In genomic region chr22:42613869-42614268, GRCh38 we compare ENCODE assay signal across 8 cellular contexts. TPM values are rescaled to one million over a fixed set of nuclear protein-coding genes. Genes with fewer than 3 reads are reported as not detected.
DNase-seq lines count a peak whose midpoint lies in the region; ATAC-seq, FAIRE-seq and TF ChIP-seq lines count a peak whose summit lies in the region.

No MANE protein-coding gene starts in this region.

- no peak for ATAC-seq in HepG2

- TF ChIP-seq POLR2A in HepG2 (IDR thresholded peaks at IDR 0.05; ENCODE audit: insufficient read depth in 1 of 2, low read depth in 2 of 2, low read length in 2 of 2) (no peak), testis (IDR thresholded peaks at IDR 0.05) (no peak)

- peaks cover 15% of the 10 kb centered on the region for H4K20me1 ChIP-seq in DOHH2 (ENCODE audit: control insufficient read depth, insufficient read depth, low read depth, low read length)
- H4K20me1 ChIP-seq in astrocyte (ENCODE audit: insufficient read depth, low read length) = peaks cover 50% of the 10 kb centered on the region
- H4K20me1 ChIP-seq in HepG2 (ENCODE audit: insufficient read depth, low read length) = peaks cover 21% of the 10 kb centered on the region

- H3K36me3 ChIP-seq in DOHH2 (ENCODE audit: control insufficient read depth, low read length) (peaks cover 47% of the 10 kb centered on the region), KOPT-K1 (ENCODE audit: insufficient read depth, low read length) (peaks cover 44% of the 10 kb centered on the region), astrocyte (ENCODE audit: insufficient read depth, low read length) (peaks cover 2% of the 10 kb centered on the region), HepG2 (replicated peaks in 1 of 2; ENCODE audit: control insufficient read depth in 1 of 2, insufficient read depth in 2 of 2, low read length in 2 of 2) (peaks cover 9 to 10% of the 10 kb centered on the region in 2 experiments; a peak in 3 of 5 replicates), testis (ENCODE audit: low read depth, missing control alignments) (no peaks in the 10 kb centered on the region)

- POLR2A ChIA-PET in HepG2 (lab: Yijun Ruan, JAX) = interaction anchor here (1.1 to 3.3 kb wide), 9 partner anchors 10 to 381 kb away, joined by 3 to 54 read pairs (median 6); partner anchors contain the start of gene CYB5R3

- peaks cover 33% of the 10 kb centered on the region for H3K4me1 Mint-ChIP-seq in astrocyte (ENCODE audit: low read depth, unreplicated experiment)

- H2AFZ ChIP-seq in astrocyte (ENCODE audit: low read depth, low read length) (no peak overlapping the region), HepG2 (ENCODE audit: low read length) (no peak overlapping the region)

- H3K79me2 ChIP-seq in DOHH2 (ENCODE audit: control insufficient read depth, low read length) = peaks cover 55% of the 10 kb centered on the region
- H3K79me2 ChIP-seq in astrocyte (ENCODE audit: insufficient read depth, low read length) = peaks cover 52% of the 10 kb centered on the region
- H3K79me2 ChIP-seq in HepG2 (ENCODE audit: insufficient read depth, low read length) = peaks cover 54% of the 10 kb centered on the region

- TSS peak; percentile 47 for BruUV-seq in HepG2 (replicated peaks; lab: Mats Ljungman, UMichigan)

- H3K9ac ChIP-seq in astrocyte (ENCODE audit: low read length) (peak overlapping the region; percentile 96), HepG2 (ENCODE audit: insufficient read depth, low read depth, low read length) (peak overlapping the region; percentile 94)

- FAIRE-seq in astrocyte (lab: Jason Lieb, UNC) (no peak), HepG2 (lab: Jason Lieb, UNC) (no peak)

- TF ChIP-seq RAD21 in HepG2 (CRISPR knock-in tag; IDR thresholded peaks at IDR 0.05) = no peak

- H3K27ac ChIP-seq in DOHH2 (ENCODE audit: low read depth, low read length) = peak overlapping the region; percentile 71
- H3K27ac ChIP-seq in KOPT-K1 (ENCODE audit: low read depth, low read length, poor library complexity, severe bottlenecking) = peak overlapping the region; percentile 96
- H3K27ac ChIP-seq in astrocyte (ENCODE audit: low read depth, low read length) = peak overlapping the region; percentile 99
- peak overlapping the region; percentile 93 for H3K27ac ChIP-seq in HepG2 (ENCODE audit: extremely low read length, insufficient read depth, low read length)
- H3K27ac ChIP-seq in testis = peak overlapping the region; percentile 92 to 95

- CTCF ChIA-PET in HepG2 (lab: Yijun Ruan, JAX; ENCODE audit: low intra/inter-chr PET ratio, low total read pairs) = interaction anchor here (0.9 kb wide), 1 partner anchor 81 kb away, joined by 4 read pairs; no protein-coding TSS in a partner anchor

- H3K36me3 Mint-ChIP-seq in astrocyte (ENCODE audit: low read depth, unreplicated experiment) = peaks cover 8% of the 10 kb centered on the region

- peak overlapping the region; percentile 96 for H3K4me3 Mint-ChIP-seq in astrocyte (ENCODE audit: unreplicated experiment)

- no peaks in the 10 kb centered on the region for H3K27me3 Mint-ChIP-seq in astrocyte (ENCODE audit: low read depth, unreplicated experiment)

- no peaks in the 10 kb centered on the region for H3K9me3 Mint-ChIP-seq in astrocyte (ENCODE audit: unreplicated experiment)

- H3K9me3 ChIP-seq in DOHH2 (ENCODE audit: control insufficient read depth, insufficient read depth, low read length) (no peaks in the 10 kb centered on the region), KOPT-K1 (ENCODE audit: insufficient read depth, low read length, poor library complexity, severe bottlenecking) (no peaks in the 10 kb centered on the region), astrocyte (ENCODE audit: insufficient read depth, low read depth, low read length) (no peaks in the 10 kb centered on the region), HepG2 (ENCODE audit: low read length) (no peaks in the 10 kb centered on the region), testis (no peaks in the 10 kb centered on the region)

- H3F3A ChIP-seq in DOHH2 (ENCODE audit: control insufficient read depth, insufficient read depth) = peaks cover 8% of the 10 kb centered on the region

- in situ Hi-C loops in HepG2 (cut with HindIII; ENCODE audit: extremely low pct_ligation_motif_present, low pct_unique_long_range_greater_than_20kb) = no loop called here

- intact Hi-C loops in HepG2 (cut with micrococcal nuclease; ENCODE audit: unreplicated experiment) (loop anchor here (5.0 to 10.0 kb wide), 2 partner anchors 62 to 99 kb away; partner anchors contain the start of genes RRP7A and SERHL2), testis (cut with DNase I; ENCODE audit: low total_unique reads) (no loop called here)

- no peaks in the 10 kb centered on the region for H3K27me3 ChIP-seq in DOHH2 (ENCODE audit: control insufficient read depth, low read length)
- no peaks in the 10 kb centered on the region for H3K27me3 ChIP-seq in astrocyte (ENCODE audit: insufficient read depth, low read length)
- H3K27me3 ChIP-seq in HepG2 (ENCODE audit: control insufficient read depth in 1 of 2, insufficient read depth in 2 of 2, low read length in 2 of 2) = no peaks in the 10 kb centered on the region; a peak in 1 of 5 replicates
- H3K27me3 ChIP-seq in testis = no peaks in the 10 kb centered on the region

- WGBS in HepG2 (ENCODE audit: low lambda C conversion rate) = 0% methylated on average over 8 of the region's 8 CpGs
- 0 to 1% methylated on average over 8 of the region's 8 CpGs for WGBS in testis, 2 donors

- peak overlapping the region; percentile 97 for H3K27ac Mint-ChIP-seq in astrocyte (ENCODE audit: unreplicated experiment)

- H3K4me1 ChIP-seq in DOHH2 (ENCODE audit: control insufficient read depth, low read length) (peaks cover 36% of the 10 kb centered on the region), astrocyte (ENCODE audit: insufficient read depth, low read length) (peaks cover 36% of the 10 kb centered on the region), HepG2 (ENCODE audit: insufficient read depth, low read length) (peaks cover 63% of the 10 kb centered on the region), testis (peaks cover 46% of the 10 kb centered on the region)

- TF ChIP-seq EP300 in HepG2 (IDR thresholded peaks at IDR 0.05; ENCODE audit: low read depth in 2 of 2, low read length in 2 of 2) = no peak
- TF ChIP-seq EP300 in HepG2 (CRISPR knock-in tag; IDR thresholded peaks at IDR 0.05; ENCODE audit: borderline replicate concordance) = no peak

- H3K4me3 ChIP-seq in DOHH2 (ENCODE audit: low read length) (peak overlapping the region; percentile 79), astrocyte (ENCODE audit: insufficient read depth, low read depth, low read length) (peak overlapping the region; percentile 98), HepG2 (replicated peaks in 1 of 3; ENCODE audit: insufficient read depth in 1 of 3, low read depth in 2 of 3, low read length in 3 of 3) (peak overlapping the region; percentile 75 to 90 (median 78)), testis (peak overlapping the region; percentile 75 to 95)

- TF ChIP-seq CTCF in DOHH2 (IDR thresholded peaks at IDR 0.05; ENCODE audit: low read depth, low read length, poor library complexity, severe bottlenecking) (no peak), astrocyte (IDR thresholded peaks at IDR 0.05; ENCODE audit: insufficient read depth, low read depth, low read length) (no peak), HepG2 (CRISPR knock-in tag; IDR thresholded peaks at IDR 0.05) (no peak), testis (IDR thresholded peaks at IDR 0.05) (no peak)

- DNase-seq in astrocyte (ENCODE audit: low read depth) (peak; percentile 15), HepG2 (ENCODE audit: low spot score) (no peak), testis (no peak), medulla oblongata (ENCODE audit: extremely low spot score) (no peak), GOT3 (lab: John Stamatoyannopoulos, UW) (no peak), NCI-H345 (lab: John Stamatoyannopoulos, UW) (no peak)

- H3K9me2 ChIP-seq in DOHH2 (replicated peaks; ENCODE audit: control insufficient read depth, low read length) = no peaks in the 10 kb centered on the region

- H3K4me2 ChIP-seq in DOHH2 (ENCODE audit: low read length) (peak overlapping the region; percentile 81), astrocyte (ENCODE audit: low read length) (peak overlapping the region; percentile 99), HepG2 (ENCODE audit: low read depth, low read length) (peak overlapping the region; percentile 89)

RNA-seq across cellular contexts. Expression of gene POLDIP3, which starts 0.8 kb away (rescaled TPM):
- total RNA-seq in astrocyte (57.1 and 60.3 TPM in 2 replicates), HepG2 (2016; rRNA removed; fragmentation: Illumina TruSeq; extraction: Trizol) (47.4 and 64.1 TPM in 2 replicates), testis (10 to 100 TPM; 57.5 to 60.5 TPM)
- 6.4 and 8.7 TPM in 2 replicates for total RNA-seq in HepG2 (2016; cell fraction: cytosol; rRNA removed; fragmentation: Illumina TruSeq; extraction: Trizol; ENCODE audit: low read depth)
- total RNA-seq in HepG2 (2016; cell fraction: insoluble cytoplasmic fraction; rRNA removed; fragmentation: Illumina TruSeq; extraction: Trizol) = 45.0 and 57.8 TPM in 2 replicates
- 23.2 TPM in 2 replicates for total RNA-seq in HepG2 (2016; cell fraction: membrane; rRNA removed; fragmentation: Illumina TruSeq; extraction: Trizol)
- total RNA-seq in HepG2 (2016; cell fraction: nucleus; rRNA removed; fragmentation: Illumina TruSeq; extraction: Trizol) = 32.4 and 36.4 TPM in 2 replicates
- polyA plus RNA-seq in HepG2 (2011; rRNA removed) (45.8 and 50.1 TPM in 2 replicates), testis (ENCODE audit: insufficient read depth, low read depth, low replicate concordance) (76.9 TPM)
- polyA plus RNA-seq in HepG2 (2011; cell fraction: cytosol; rRNA removed) = 28.7 TPM in 2 replicates
- 70.7 and 76.7 TPM in 2 replicates for polyA plus RNA-seq in HepG2 (2011; cell fraction: nucleus; rRNA removed)
- 62.0 and 63.4 TPM in 2 replicates for polyA plus RNA-seq in HepG2 (2012)
- polyA plus RNA-seq in HepG2 (2016; cell fraction: cytosol; fragmentation: Illumina TruSeq; extraction: Trizol; ENCODE audit: low read depth) = 5.1 and 6.4 TPM in 2 replicates
- polyA plus RNA-seq in HepG2 (2016; cell fraction: insoluble cytoplasmic fraction; fragmentation: Illumina TruSeq; extraction: Trizol; ENCODE audit: low read depth) = 59.1 and 66.7 TPM in 2 replicates
- polyA plus RNA-seq in HepG2 (2016; cell fraction: membrane; fragmentation: Illumina TruSeq; extraction: Trizol; ENCODE audit: low read depth) = 14.0 and 14.8 TPM in 2 replicates
- polyA plus RNA-seq in HepG2 (2016; cell fraction: nucleus; fragmentation: Illumina TruSeq; extraction: Trizol; ENCODE audit: insufficient read depth, low read depth) = 53.9 and 54.2 TPM in 2 replicates
- 46.1 and 58.4 TPM in 2 replicates for polyA minus RNA-seq in HepG2 (2011; rRNA and poly(A)+ RNA removed; ENCODE audit: low replicate concordance)
- 29.3 and 32.2 TPM in 2 replicates for polyA minus RNA-seq in HepG2 (2011; cell fraction: cytosol; rRNA and poly(A)+ RNA removed)
- polyA minus RNA-seq in HepG2 (2011; cell fraction: nucleus; rRNA and poly(A)+ RNA removed) = 33.0 and 36.7 TPM in 2 replicates

RNA-seq across cellular contexts. Expression of gene ATP5MGL, which starts 26.5 kb away (rescaled TPM):
- 0.48 and 0.50 TPM in 2 replicates for total RNA-seq in astrocyte
- 0.97 TPM in 1 of 2 replicates, not detected in the other for total RNA-seq in HepG2 (2016; rRNA removed; fragmentation: Illumina TruSeq; extraction: Trizol)
- 0.35 TPM in 1 of 2 replicates, not detected in the other for total RNA-seq in HepG2 (2016; cell fraction: cytosol; rRNA removed; fragmentation: Illumina TruSeq; extraction: Trizol; ENCODE audit: low read depth)
- 0.58 TPM in 1 of 2 replicates, not detected in the other for total RNA-seq in HepG2 (2016; cell fraction: insoluble cytoplasmic fraction; rRNA removed; fragmentation: Illumina TruSeq; extraction: Trizol)
- not detected in 2 replicates for total RNA-seq in HepG2 (2016; cell fraction: membrane; rRNA removed; fragmentation: Illumina TruSeq; extraction: Trizol)
- total RNA-seq in HepG2 (2016; cell fraction: nucleus; rRNA removed; fragmentation: Illumina TruSeq; extraction: Trizol) = 0.69 and 1.2 TPM in 2 replicates
- polyA plus RNA-seq in HepG2 (2011; rRNA removed) = 0.40 and 0.50 TPM in 2 replicates
- polyA plus RNA-seq in HepG2 (2011; cell fraction: cytosol; rRNA removed) = not detected in 2 replicates
- polyA plus RNA-seq in HepG2 (2011; cell fraction: nucleus; rRNA removed) = 0.40 and 1.1 TPM in 2 replicates
- 0.21 TPM in 1 of 2 replicates, not detected in the other for polyA plus RNA-seq in HepG2 (2012)
- polyA plus RNA-seq in HepG2 (2016; cell fraction: cytosol; fragmentation: Illumina TruSeq; extraction: Trizol; ENCODE audit: low read depth) = not detected in 2 replicates
- polyA plus RNA-seq in HepG2 (2016; cell fraction: insoluble cytoplasmic fraction; fragmentation: Illumina TruSeq; extraction: Trizol; ENCODE audit: low read depth) = not detected in 2 replicates
- polyA plus RNA-seq in HepG2 (2016; cell fraction: membrane; fragmentation: Illumina TruSeq; extraction: Trizol; ENCODE audit: low read depth) = not detected in 2 replicates
- polyA plus RNA-seq in HepG2 (2016; cell fraction: nucleus; fragmentation: Illumina TruSeq; extraction: Trizol; ENCODE audit: insufficient read depth, low read depth) = not detected in 2 replicates
- polyA minus RNA-seq in HepG2 (2011; rRNA and poly(A)+ RNA removed; ENCODE audit: low replicate concordance) = 2.1 and 4.3 TPM in 2 replicates
- not detected in 2 replicates for polyA minus RNA-seq in HepG2 (2011; cell fraction: cytosol; rRNA and poly(A)+ RNA removed)
- polyA minus RNA-seq in HepG2 (2011; cell fraction: nucleus; rRNA and poly(A)+ RNA removed) = 3.9 and 6.5 TPM in 2 replicates
- under 1 TPM in 1 of 2 donors, not detected in 1; 0.55 TPM for total RNA-seq in testis
- not detected for polyA plus RNA-seq in testis (ENCODE audit: insufficient read depth, low read depth, low replicate concordance)

RNA-seq across cellular contexts. Expression of gene CYB5R3, which starts 35.3 kb away (rescaled TPM):
- total RNA-seq in astrocyte (181 and 198 TPM in 2 replicates), HepG2 (2016; rRNA removed; fragmentation: Illumina TruSeq; extraction: Trizol) (31.5 and 32.4 TPM in 2 replicates), testis (100 to 1,000 TPM; 330 to 484 TPM)
- total RNA-seq in HepG2 (2016; cell fraction: cytosol; rRNA removed; fragmentation: Illumina TruSeq; extraction: Trizol; ENCODE audit: low read depth) = 9.5 and 9.9 TPM in 2 replicates
- 27.7 and 33.5 TPM in 2 replicates for total RNA-seq in HepG2 (2016; cell fraction: insoluble cytoplasmic fraction; rRNA removed; fragmentation: Illumina TruSeq; extraction: Trizol)
- total RNA-seq in HepG2 (2016; cell fraction: membrane; rRNA removed; fragmentation: Illumina TruSeq; extraction: Trizol) = 19.2 and 24.7 TPM in 2 replicates
- total RNA-seq in HepG2 (2016; cell fraction: nucleus; rRNA removed; fragmentation: Illumina TruSeq; extraction: Trizol) = 26.9 and 30.5 TPM in 2 replicates
- polyA plus RNA-seq in HepG2 (2011; rRNA removed) (305 and 347 TPM in 2 replicates), testis (ENCODE audit: insufficient read depth, low read depth, low replicate concordance) (423 TPM)
- polyA plus RNA-seq in HepG2 (2011; cell fraction: cytosol; rRNA removed) = 171 and 227 TPM in 2 replicates
- 180 and 209 TPM in 2 replicates for polyA plus RNA-seq in HepG2 (2011; cell fraction: nucleus; rRNA removed)
- 258 and 265 TPM in 2 replicates for polyA plus RNA-seq in HepG2 (2012)
- polyA plus RNA-seq in HepG2 (2016; cell fraction: cytosol; fragmentation: Illumina TruSeq; extraction: Trizol; ENCODE audit: low read depth) = 41.8 and 43.2 TPM in 2 replicates
- 103 and 141 TPM in 2 replicates for polyA plus RNA-seq in HepG2 (2016; cell fraction: insoluble cytoplasmic fraction; fragmentation: Illumina TruSeq; extraction: Trizol; ENCODE audit: low read depth)
- polyA plus RNA-seq in HepG2 (2016; cell fraction: membrane; fragmentation: Illumina TruSeq; extraction: Trizol; ENCODE audit: low read depth) = 69.2 and 69.5 TPM in 2 replicates
- 118 and 123 TPM in 2 replicates for polyA plus RNA-seq in HepG2 (2016; cell fraction: nucleus; fragmentation: Illumina TruSeq; extraction: Trizol; ENCODE audit: insufficient read depth, low read depth)
- 63.4 and 306 TPM in 2 replicates for polyA minus RNA-seq in HepG2 (2011; rRNA and poly(A)+ RNA removed; ENCODE audit: low replicate concordance)
- polyA minus RNA-seq in HepG2 (2011; cell fraction: cytosol; rRNA and poly(A)+ RNA removed) = 173 and 208 TPM in 2 replicates
- 50.5 and 63.4 TPM in 2 replicates for polyA minus RNA-seq in HepG2 (2011; cell fraction: nucleus; rRNA and poly(A)+ RNA removed)
